9 cellular contexts compared by ENCODE assay signal in genomic region chr2:29238497-29238896, GRCh38.
DNase-seq lines count a peak whose midpoint lies in the region; ATAC-seq, FAIRE-seq and TF ChIP-seq lines count a peak whose summit lies in the region.
"Had no signal": no experiment of that assay in that cellular context is flagged by ENCODE, and none has a peak within 500 bp of the region (broad histone marks: within the 10 kb centered on the region; RNA-seq: fewer than 3 reads in every experiment).

No MANE protein-coding gene starts in this region.

- H3K27me3 Mint-ChIP-seq in HFFc6 (ENCODE audit: insufficient read depth), result peaks cover 39% of the 10 kb centered on the region
- H3K27me3 Mint-ChIP-seq in activated CD8-positive, alpha-beta T cell treated with anti-CD3 and anti-CD28 coated beads for 36 hours, result peaks cover 7% of the 10 kb centered on the region

- peak; percentile 51 for ATAC-seq in activated CD8-positive, alpha-beta T cell treated with anti-CD3 and anti-CD28 coated beads for 36 hours
- no peak for ATAC-seq in lower lobe of right lung

- peaks cover 17% of the 10 kb centered on the region for H3K27me3 ChIP-seq in lower lobe of right lung (ENCODE audit: low read depth)

- H3K4me3 Mint-ChIP-seq in HFFc6, result no peak overlapping the region
- no peak overlapping the region for H3K4me3 Mint-ChIP-seq in activated CD8-positive, alpha-beta T cell treated with anti-CD3 and anti-CD28 coated beads for 36 hours
- H3K4me3 Mint-ChIP-seq: B cell had no signal

- H3K4me1 ChIP-seq in lower lobe of right lung, result no peaks in the 10 kb centered on the region

- intact Hi-C loops in activated CD8-positive, alpha-beta T cell treated with anti-CD3 and anti-CD28 coated beads for 36 hours (cut with micrococcal nuclease), result no loop called here
- intact Hi-C loops in lower lobe of right lung (cut with DNase I), result no loop called here

- DNase-seq in NCI-H1092 treated with DMSO at 0.1 percent for 48 hours (lab: John Stamatoyannopoulos, UW) (peak; percentile 0), NCI-H1092 (lab: John Stamatoyannopoulos, UW) (no peak), HFFc6 (peak; percentile 33), lower lobe of right lung (no peak), frontal cortex (ENCODE audit: low spot score in 2 of 2) (no peak), retina (no peak)
- DNase-seq in activated CD8-positive, alpha-beta T cell treated with anti-CD3 and anti-CD28 coated beads for 36 hours, result peak; percentile 17
- DNase-seq in stimulated activated naive CD4-positive, alpha-beta T cell treated with Interleukin-2 at 50 U/mL for 16 hours (lab: John Stamatoyannopoulos, UW), result no peak

- CTCF ChIA-PET in activated CD8-positive, alpha-beta T cell treated with anti-CD3 and anti-CD28 coated beads for 36 hours (lab: Charles Lee), result interaction anchor here (0.6 to 1.4 kb wide), 3 partner anchors 14 to 211 kb away, joined by 3 read pairs; no protein-coding TSS in a partner anchor

- no peak overlapping the region for H3K27ac Mint-ChIP-seq in HFFc6
- no peak overlapping the region for H3K27ac Mint-ChIP-seq in activated CD8-positive, alpha-beta T cell treated with anti-CD3 and anti-CD28 coated beads for 36 hours
- H3K27ac Mint-ChIP-seq: B cell had no signal

- no peaks in the 10 kb centered on the region for H3K9me3 Mint-ChIP-seq in HFFc6
- H3K9me3 Mint-ChIP-seq in activated CD8-positive, alpha-beta T cell treated with anti-CD3 and anti-CD28 coated beads for 36 hours, result no peaks in the 10 kb centered on the region

- TF ChIP-seq CTCF in HFFc6 (IDR thresholded peaks at IDR 0.05) (peak; percentile 81), lower lobe of right lung (IDR thresholded peaks at IDR 0.05) (peak; percentile 40)
- TF ChIP-seq CTCF in activated CD8-positive, alpha-beta T cell treated with anti-CD3 and anti-CD28 coated beads for 36 hours (IDR thresholded peaks at IDR 0.05), result peak; percentile 35

- no peak overlapping the region for H3K27ac ChIP-seq in lower lobe of right lung

- H3K36me3 ChIP-seq in lower lobe of right lung, result no peaks in the 10 kb centered on the region

- H3K9me3 ChIP-seq in lower lobe of right lung, result no peaks in the 10 kb centered on the region

- POLR2A ChIA-PET in activated CD8-positive, alpha-beta T cell treated with anti-CD3 and anti-CD28 coated beads for 36 hours (lab: Charles Lee), result no interaction called here

- FAIRE-seq in frontal cortex (lab: Jason Lieb, UNC), result no peak

- H3K4me3 ChIP-seq in lower lobe of right lung, result no peak overlapping the region

- no peaks in the 10 kb centered on the region for H3K4me1 Mint-ChIP-seq in HFFc6 (ENCODE audit: low read depth)
- H3K4me1 Mint-ChIP-seq in activated CD8-positive, alpha-beta T cell treated with anti-CD3 and anti-CD28 coated beads for 36 hours (ENCODE audit: low read depth), result no peaks in the 10 kb centered on the region

- H3K36me3 Mint-ChIP-seq in HFFc6 (ENCODE audit: low read depth), result no peaks in the 10 kb centered on the region
- no peaks in the 10 kb centered on the region for H3K36me3 Mint-ChIP-seq in activated CD8-positive, alpha-beta T cell treated with anti-CD3 and anti-CD28 coated beads for 36 hours (ENCODE audit: low read depth)

Comparison
In these comparisons a context has a peak if more than half of its experiments do, and no peak if none do; other contexts are left out.
1. DNase-seq: peak in NCI-H1092 treated with DMSO at 0.1 percent for 48 hours (single experiment), HFFc6 (single experiment) and activated CD8-positive, alpha-beta T cell treated with anti-CD3 and anti-CD28 coated beads for 36 hours (single experiment); none in NCI-H1092 (single experiment), lower lobe of right lung (single experiment), stimulated activated naive CD4-positive, alpha-beta T cell treated with Interleukin-2 at 50 U/mL for 16 hours (single experiment), frontal cortex (0 of 2) and retina (single experiment).
2. Peak in every context shown above with its lines, with median percentiles within 50 percentile points of each other: CTCF ChIP-seq.